In genomic region chr5:181052526-181052927, GRCh38 we compare ENCODE assay signal across 8 cellular contexts. TPM values are rescaled to one million over a fixed set of nuclear protein-coding genes. Genes with fewer than 3 reads are reported as not detected.
DNase-seq lines count a peak whose midpoint lies in the region; ATAC-seq and TF ChIP-seq lines count a peak whose summit lies in the region.

No MANE protein-coding gene starts in this region.

- DNase-seq in AG04450 (ENCODE audit: low read depth, low spot score), result no peak
- DNase-seq in brain microvascular endothelial cell, result no peak
- no peak for DNase-seq in NOMO-1 (lab: John Stamatoyannopoulos, UW; ENCODE audit: unreplicated experiment in 2 of 2)
- DNase-seq in NCI-H526 (lab: John Stamatoyannopoulos, UW), result no peak
- no peak for DNase-seq in D341Med (ENCODE audit: low spot score)
- no peak for DNase-seq in NCI-H2107 (lab: John Stamatoyannopoulos, UW)

- H3K36me3 ChIP-seq in brain microvascular endothelial cell (replicated peaks) (no peaks in the 10 kb centered on the region), mesodermal cell (ENCODE audit: control insufficient read depth, insufficient read depth, low read length) (no peaks in the 10 kb centered on the region)

- no peak overlapping the region for H3K27ac ChIP-seq in AG04450 (ENCODE audit: low read depth, low read length)
- no peak overlapping the region for H3K27ac ChIP-seq in brain microvascular endothelial cell
- H3K27ac ChIP-seq in mesodermal cell (ENCODE audit: low read depth, low read length, severe bottlenecking), result no peak overlapping the region

- TF ChIP-seq CTCF in AG04450 (IDR thresholded peaks at IDR 0.05; ENCODE audit: low read depth, low read length) (no peak), brain microvascular endothelial cell (IDR thresholded peaks at IDR 0.05; ENCODE audit: low read depth, low read length, missing control alignments) (no peak)

- POLR2A ChIA-PET in AG04450 (lab: Yijun Ruan, JAX), result no interaction called here

- H3K4me3 ChIP-seq in AG04450 (ENCODE audit: low read depth, low read length) (peak overlapping the region; percentile 31; the same call in 1 of the 2 replicates), brain microvascular endothelial cell (ENCODE audit: low read depth, low read length) (peak overlapping the region; percentile 30), mesodermal cell (ENCODE audit: extremely low read depth, insufficient read depth, low read length, poor library complexity, severe bottlenecking) (peak overlapping the region; percentile 47)

- H3K4me1 ChIP-seq in mesodermal cell (ENCODE audit: control insufficient read depth, insufficient read depth, low read length, poor library complexity, severe bottlenecking), result no peaks in the 10 kb centered on the region

- H3K27me3 ChIP-seq in AG04450 (ENCODE audit: control insufficient read depth, insufficient read depth, low read length), result peaks cover 45% of the 10 kb centered on the region
- peaks cover 40% of the 10 kb centered on the region for H3K27me3 ChIP-seq in brain microvascular endothelial cell (replicated peaks)

- ATAC-seq in HG02885 (IDR thresholded peaks at IDR 0.05; ENCODE audit: poor library complexity, unreplicated experiment), result peak; percentile 17

- 10 to 11% methylated on average over 34 to 37 of the region's 42 CpGs for WGBS in mesodermal cell (ENCODE audit: insufficient coverage in 2 of 2), 2 experiments

- in situ Hi-C loops in brain microvascular endothelial cell (cut with HindIII; ENCODE audit: low pct_ligation_motif_present, low sequenced_read_pairs), result no loop called here

- CTCF ChIA-PET in AG04450 (lab: Charles Lee), result no interaction called here

- H3K9me3 ChIP-seq in AG04450 (ENCODE audit: control insufficient read depth, insufficient read depth, low read length) (no peaks in the 10 kb centered on the region; the same call in 1 of the 2 replicates), mesodermal cell (ENCODE audit: control insufficient read depth, low read length) (no peaks in the 10 kb centered on the region)

RNA-seq across cellular contexts. Expression of gene BTNL9, which starts 12.5 kb away (rescaled TPM):
- not detected in 2 replicates for polyA plus RNA-seq in AG04450 (2011; rRNA removed)
- not detected in 2 replicates for polyA minus RNA-seq in AG04450 (2011; rRNA and poly(A)+ RNA removed)
- polyA plus RNA-seq in mesodermal cell (2013, experiment 1 of 2), result 0.77 TPM
- polyA plus RNA-seq in mesodermal cell (2013, experiment 2 of 2), result 0.40 TPM
